Comparison of ENCODE assay signal across 15 cellular contexts in genomic region chr6:36890264-36890663, GRCh38. TPM values are rescaled to one million over a fixed set of nuclear protein-coding genes. Genes with fewer than 3 reads are reported as not detected.
DNase-seq lines count a peak whose midpoint lies in the region; ATAC-seq and TF ChIP-seq lines count a peak whose summit lies in the region.
"Had no signal": no experiment of that assay in that cellular context is flagged by ENCODE, and none has a peak within 500 bp of the region (broad histone marks: within the 10 kb centered on the region; RNA-seq: fewer than 3 reads in every experiment).

No MANE protein-coding gene starts in this region.

- no peak for TF ChIP-seq CTCF in CD4-positive, alpha-beta T cell (IDR thresholded peaks at IDR 0.05)
- TF ChIP-seq CTCF in DND-41 (IDR thresholded peaks at IDR 0.05; ENCODE audit: borderline replicate concordance, extremely low read depth, low read length, poor library complexity, severe bottlenecking) (peak; percentile 4), brain microvascular endothelial cell (IDR thresholded peaks at IDR 0.05; ENCODE audit: low read depth, low read length, missing control alignments) (peak; percentile 23), testis (IDR thresholded peaks at IDR 0.05) (no peak), GM20000 (IDR thresholded peaks at IDR 0.05; ENCODE audit: extremely low read depth, missing control alignments) (no peak), chondrocyte (IDR thresholded peaks at IDR 0.05) (no peak)

- no peaks in the 10 kb centered on the region for H3K27me3 ChIP-seq in CD4-positive, alpha-beta T cell (ENCODE audit: control insufficient read depth, insufficient read depth, low read length)
- H3K27me3 ChIP-seq in DND-41 (ENCODE audit: insufficient read depth, low read length, poor library complexity) (no peaks in the 10 kb centered on the region), brain microvascular endothelial cell (replicated peaks) (no peaks in the 10 kb centered on the region), testis (no peaks in the 10 kb centered on the region)
- H3K27me3 ChIP-seq: BE2C had no signal

- no peak overlapping the region for H3K4me3 ChIP-seq in DND-41 (ENCODE audit: low read depth in 1 of 2, low read length in 2 of 2)
- H3K4me3 ChIP-seq in brain microvascular endothelial cell (ENCODE audit: low read depth, low read length): no peak overlapping the region
- H3K4me3 ChIP-seq in testis: no peak overlapping the region
- H3K4me3 ChIP-seq: A549 had no signal

- no peaks in the 10 kb centered on the region for H4K20me1 ChIP-seq in DND-41 (ENCODE audit: insufficient read depth, low read length)

- POLR2A ChIA-PET in CD4-positive, alpha-beta T cell (lab: Charles Lee): interaction anchor here (1.8 kb wide), 1 partner anchor 96 kb away, joined by 6 read pairs; the partner anchor contains the start of gene MTCH1

- H3K4me1 Mint-ChIP-seq in CD4-positive, alpha-beta T cell (ENCODE audit: low read depth): peaks cover 50% of the 10 kb centered on the region
- H3K4me1 Mint-ChIP-seq in chondrocyte (ENCODE audit: low read depth): peaks cover 26% of the 10 kb centered on the region

- WGBS in testis, 2 donors: 59 to 85% methylated on average over 3 of the region's 3 CpGs

- no peak for TF ChIP-seq POLR2A in testis (IDR thresholded peaks at IDR 0.05)

- CTCF ChIA-PET in CD4-positive, alpha-beta T cell (lab: Charles Lee): interaction anchor here (2.2 kb wide), 1 partner anchor 16 kb away, joined by 6 read pairs; the partner anchor contains the start of gene PPIL1

- no peaks in the 10 kb centered on the region for H3K9me3 ChIP-seq in CD4-positive, alpha-beta T cell (ENCODE audit: control insufficient read depth, low read length)
- H3K9me3 ChIP-seq in DND-41 (ENCODE audit: insufficient read depth, low read length, severe bottlenecking): no peaks in the 10 kb centered on the region
- H3K9me3 ChIP-seq in testis: no peaks in the 10 kb centered on the region
- H3K9me3 ChIP-seq: A549, BE2C had no signal

- peaks cover 22% of the 10 kb centered on the region for H3K36me3 Mint-ChIP-seq in CD4-positive, alpha-beta T cell (ENCODE audit: low read depth)
- H3K36me3 Mint-ChIP-seq in chondrocyte (ENCODE audit: low read depth): peaks cover 2% of the 10 kb centered on the region

- ATAC-seq in CD4-positive, alpha-beta T cell (ENCODE audit: poor library complexity): no peak
- ATAC-seq in DND-41 (ENCODE audit: insufficient read depth, low read depth): no peak
- ATAC-seq: A549; CD8-positive, alpha-beta T cell; HepG2 had no signal

- no peak overlapping the region for H3K27ac ChIP-seq in CD4-positive, alpha-beta T cell (ENCODE audit: low read depth, low read length)
- H3K27ac ChIP-seq in DND-41 (ENCODE audit: low read length) (no peak overlapping the region), brain microvascular endothelial cell (no peak overlapping the region), testis (peak overlapping the region; percentile 48 to 68)
- H3K27ac ChIP-seq: A549, C4-2B had no signal

- no peak overlapping the region for H2AFZ ChIP-seq in DND-41 (ENCODE audit: low read depth, low read length)

- H3K27me3 Mint-ChIP-seq in CD4-positive, alpha-beta T cell: no peaks in the 10 kb centered on the region
- H3K27me3 Mint-ChIP-seq in chondrocyte (ENCODE audit: low read depth): no peaks in the 10 kb centered on the region

- no peak overlapping the region for H3K4me2 ChIP-seq in DND-41 (ENCODE audit: insufficient read depth, low read length)
- H3K4me2 ChIP-seq: A549 had no signal

- H3K4me3 Mint-ChIP-seq in CD4-positive, alpha-beta T cell: no peak overlapping the region
- H3K4me3 Mint-ChIP-seq in chondrocyte (ENCODE audit: unreplicated experiment): no peak overlapping the region
- H3K4me3 Mint-ChIP-seq: CD8-positive, alpha-beta T cell had no signal

- no peaks in the 10 kb centered on the region for H3K9me3 Mint-ChIP-seq in CD4-positive, alpha-beta T cell
- no peaks in the 10 kb centered on the region for H3K9me3 Mint-ChIP-seq in chondrocyte (ENCODE audit: low read depth)
- H3K9me3 Mint-ChIP-seq: CD8-positive, alpha-beta T cell had no signal

- intact Hi-C loops in CD4-positive, alpha-beta T cell (cut with DNase I, micrococcal nuclease): no loop called here
- intact Hi-C loops in testis (cut with DNase I; ENCODE audit: low total_unique reads): no loop called here

- H3K36me3 ChIP-seq in DND-41 (ENCODE audit: insufficient read depth, low read length) (peaks cover 26% of the 10 kb centered on the region), brain microvascular endothelial cell (replicated peaks) (no peaks in the 10 kb centered on the region), testis (ENCODE audit: low read depth, missing control alignments) (no peaks in the 10 kb centered on the region)
- H3K36me3 ChIP-seq: BE2C had no signal

- peaks cover 87% of the 10 kb centered on the region for H3K79me2 ChIP-seq in DND-41 (ENCODE audit: insufficient read depth, low read length)

- H3K4me1 ChIP-seq in DND-41 (ENCODE audit: insufficient read depth, low read length) (peaks cover 34% of the 10 kb centered on the region), testis (peaks cover 31% of the 10 kb centered on the region)

- DNase-seq in CD4-positive, alpha-beta T cell: no peak
- DNase-seq in DND-41 (no peak), brain microvascular endothelial cell (no peak), testis (peak; percentile 52), GM20000 (ENCODE audit: low spot score) (no peak), chondrocyte (ENCODE audit: low spot score) (no peak)
- DNase-seq: BE2C; CD8-positive, alpha-beta T cell; COR-L47; DMS153; GDM1; HCEC 1CT had no signal

- H3K27ac Mint-ChIP-seq in CD4-positive, alpha-beta T cell: peak overlapping the region; percentile 2
- H3K27ac Mint-ChIP-seq in chondrocyte (ENCODE audit: unreplicated experiment): no peak overlapping the region
- H3K27ac Mint-ChIP-seq: CD8-positive, alpha-beta T cell had no signal

- no peak overlapping the region for H3K9ac ChIP-seq in DND-41 (ENCODE audit: low read depth, low read length)

- in situ Hi-C loops in brain microvascular endothelial cell (cut with HindIII; ENCODE audit: low pct_ligation_motif_present, low sequenced_read_pairs): no loop called here

RNA-seq across cellular contexts. Expression of gene C6orf89, which starts 4.5 kb away (rescaled TPM):
- 10 to 100 TPM; 23.7 to 24.0 TPM for total RNA-seq in CD4-positive, alpha-beta T cell
- total RNA-seq in testis (10 to 100 TPM; 78.9 to 80.3 TPM), chondrocyte (56.1 to 76.9 TPM (median 57.4 TPM) in 3 replicates)
- 93.6 TPM for polyA plus RNA-seq in testis (ENCODE audit: insufficient read depth, low read depth, low replicate concordance)

RNA-seq across cellular contexts. Expression of gene PPIL1, which starts 15.7 kb away (rescaled TPM):
- total RNA-seq in CD4-positive, alpha-beta T cell: 1 to 10 TPM; 1.8 to 2.2 TPM
- 10 to 100 TPM; 35.0 to 39.4 TPM for total RNA-seq in testis
- polyA plus RNA-seq in testis (ENCODE audit: insufficient read depth, low read depth, low replicate concordance): 41.2 TPM
- total RNA-seq in chondrocyte: 25.0 to 33.5 TPM (median 25.6 TPM) in 3 replicates

RNA-seq across cellular contexts. Expression of gene CPNE5, which starts 51.0 kb away (rescaled TPM):
- total RNA-seq in CD4-positive, alpha-beta T cell: under 1 TPM; 0.19 to 0.28 TPM
- total RNA-seq in testis (100 to 1,000 TPM in 1 of 2 donors, 10 to 100 TPM in 1; 97.8 to 137 TPM), chondrocyte (0.18 TPM in 1 of 3 replicates, not detected in the others)
- 44.2 TPM for polyA plus RNA-seq in testis (ENCODE audit: insufficient read depth, low read depth, low replicate concordance)
- total RNA-seq: HepG2 had no signal

Comparison
In these comparisons a context has a peak if more than half of its experiments do, and no peak if none do; other contexts are left out.
1. H3K27ac ChIP-seq: peak in testis (2 of 2); none in CD4-positive, alpha-beta T cell (single experiment), DND-41 (single experiment) and brain microvascular endothelial cell (single experiment).
2. CTCF ChIP-seq: peak in DND-41 (single experiment) and brain microvascular endothelial cell (single experiment); none in CD4-positive, alpha-beta T cell (single experiment), testis (0 of 3), GM20000 (single experiment) and chondrocyte (single experiment).
3. RNA of gene CPNE5, which starts 51.0 kb away (total RNA-seq): 97.8 to 137 TPM in testis; 0.19 to 0.28 TPM in CD4-positive, alpha-beta T cell and 0.18 TPM in chondrocyte; every median in the first group is over 10 times any median in the second.